In genomic region chr14:77882631-77883030, GRCh38 we compare ENCODE assay signal across 1 cellular context.
TF ChIP-seq lines count a peak whose summit lies in the region.

No MANE protein-coding gene starts in this region.

TF ChIP-seq in HepG2, 621 proteins besides CTCF, POLR2A, EP300 and RAD21 (continued from another document):
- TF ChIP-seq ZNF773 (CRISPR knock-in tag; IDR thresholded peaks at IDR 0.05; ENCODE audit: borderline replicate concordance) (no peak), ZNF674 (CRISPR knock-in tag; IDR thresholded peaks at IDR 0.05; ENCODE audit: low read depth) (no peak), TCF7L2 (IDR thresholded peaks at IDR 0.05; ENCODE audit: low read depth, low read length) (no peak), RCOR2 (CRISPR knock-in tag; IDR thresholded peaks at IDR 0.05) (no peak), RFXAP (CRISPR knock-in tag; IDR thresholded peaks at IDR 0.05; ENCODE audit: borderline replicate concordance) (no peak), DBP (CRISPR knock-in tag; IDR thresholded peaks at IDR 0.05; ENCODE audit: not compliant biosample characterization) (no peak), ZSCAN31 (CRISPR knock-in tag; IDR thresholded peaks at IDR 0.05; ENCODE audit: low read depth) (no peak), BATF2 (CRISPR knock-in tag; IDR thresholded peaks at IDR 0.05) (no peak), ZNF44 (CRISPR knock-in tag; IDR thresholded peaks at IDR 0.05) (no peak), ZKSCAN8 (CRISPR knock-in tag; IDR thresholded peaks at IDR 0.05; ENCODE audit: borderline replicate concordance) (no peak), CENPBD1 (CRISPR knock-in tag; IDR thresholded peaks at IDR 0.05; ENCODE audit: borderline replicate concordance, low read depth) (no peak), POGK (CRISPR knock-in tag; conservative IDR thresholded peaks at IDR 0.05) (no peak), KAT7 (CRISPR knock-in tag; IDR thresholded peaks at IDR 0.05; ENCODE audit: borderline replicate concordance) (no peak)
